8 cellular contexts compared by ENCODE assay signal in the genomic region with DNA sequence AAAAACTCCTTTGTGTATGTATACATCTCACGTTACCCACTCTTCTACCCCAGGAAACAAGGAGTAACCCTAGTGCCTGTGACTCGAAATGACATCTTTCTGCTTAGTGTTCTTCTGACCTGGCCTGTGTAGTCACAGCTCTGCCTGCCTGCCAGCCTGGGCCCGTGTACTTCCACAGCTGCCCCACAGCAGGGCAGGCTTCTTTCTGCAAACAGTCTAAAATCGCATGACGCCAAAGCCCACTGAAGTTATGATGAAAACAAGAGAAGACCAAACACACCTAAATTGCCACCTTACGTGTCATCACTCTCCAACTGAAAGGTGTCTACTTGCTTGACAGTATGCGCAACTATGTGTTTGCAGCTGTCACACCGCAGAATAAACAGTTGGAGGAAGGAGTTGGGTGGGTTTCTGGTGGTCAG. TPM values are rescaled to one million over a fixed set of nuclear protein-coding genes. Genes with fewer than 3 reads are reported as not detected.
DNase-seq lines count a peak whose midpoint lies in the region; ATAC-seq and TF ChIP-seq lines count a peak whose summit lies in the region.

No MANE protein-coding gene starts in this region.

- no peaks in the 10 kb centered on the region for H3K4me1 ChIP-seq in endocrine pancreas (ENCODE audit: control insufficient read depth, insufficient read depth, low read length)
- H3K4me1 ChIP-seq in mesenchymal stem cell (ENCODE audit: control insufficient read depth, insufficient read depth, low read depth, low read length), result peaks cover 7% of the 10 kb centered on the region
- H3K4me1 ChIP-seq in tibial nerve, result peaks cover 0 to 38% (median 2%) of the 10 kb centered on the region in 4 donors

- no peak overlapping the region for H3K18ac ChIP-seq in mesenchymal stem cell (ENCODE audit: low read depth in 1 of 2, low read length in 2 of 2)

- no peak overlapping the region for H2BK15ac ChIP-seq in mesenchymal stem cell (ENCODE audit: low read depth, poor library complexity, severe bottlenecking)

- peak overlapping the region; percentile 80 for H3K4me2 ChIP-seq in mesenchymal stem cell (ENCODE audit: low read length, poor library complexity, severe bottlenecking)

- no peak for ATAC-seq in HG03097 (IDR thresholded peaks at IDR 0.05; ENCODE audit: low FRiP score, unreplicated experiment)

- H3K4ac ChIP-seq in mesenchymal stem cell (ENCODE audit: low read depth in 1 of 2, low read length in 2 of 2), result no peak overlapping the region

- DNase-seq in AG09319 (ENCODE audit: extremely low read depth, low read depth) (no peak), HFF-Myc (ENCODE audit: extremely low read depth, low read depth) (no peak), RWPE1 (ENCODE audit: low spot score) (no peak), mesenchymal stem cell (peak; percentile 67), tibial nerve (ENCODE audit: low spot score in 2 of 2) (peak in 1 of 2 donors; percentile 17), NK-92 (lab: John Stamatoyannopoulos, UW; ENCODE audit: unreplicated experiment) (no peak)

- H3K79me1 ChIP-seq in mesenchymal stem cell (replicated peaks; ENCODE audit: low read length, poor library complexity, severe bottlenecking), result peaks cover 12% of the 10 kb centered on the region

- WGBS in mesenchymal stem cell, result 19% methylated on average over 8 of the region's 8 CpGs
- WGBS in tibial nerve, 2 donors, result 4 to 16% methylated on average over 8 of the region's 8 CpGs

- no peaks in the 10 kb centered on the region for H3K36me3 ChIP-seq in endocrine pancreas (ENCODE audit: control insufficient read depth, insufficient read depth, low read length)
- H3K36me3 ChIP-seq in mesenchymal stem cell (ENCODE audit: control insufficient read depth in 1 of 2, insufficient read depth in 2 of 2, low read depth in 1 of 2, low read length in 2 of 2), result no peaks in the 10 kb centered on the region
- H3K36me3 ChIP-seq in tibial nerve, result no peaks in the 10 kb centered on the region

- no peak overlapping the region for H2BK5ac ChIP-seq in mesenchymal stem cell (ENCODE audit: low read depth, low read length, poor library complexity, severe bottlenecking)

- no peak overlapping the region for H2BK120ac ChIP-seq in mesenchymal stem cell (ENCODE audit: low read depth, low read length)

- CTCF ChIA-PET in RWPE1 (lab: Yijun Ruan, JAX), result interaction anchor here (0.5 to 2.3 kb wide), 3 partner anchors 180 to 225 kb away, joined by 3 to 11 read pairs (median 4); no protein-coding TSS in a partner anchor

- H3K9me3 ChIP-seq in endocrine pancreas (ENCODE audit: control insufficient read depth, low read length) (no peaks in the 10 kb centered on the region), mesenchymal stem cell (ENCODE audit: control insufficient read depth, low read length) (no peaks in the 10 kb centered on the region), tibial nerve (no peaks in the 10 kb centered on the region)

- no peak overlapping the region for H4K91ac ChIP-seq in mesenchymal stem cell (ENCODE audit: low read length)

- H3K4me3 ChIP-seq in HFF-Myc (replicated peaks; ENCODE audit: low read depth, low read length) (peak overlapping the region; percentile 50; the same call in 1 of the 2 replicates), endocrine pancreas (ENCODE audit: control insufficient read depth, insufficient read depth, low read length) (peak overlapping the region; percentile 88), mesenchymal stem cell (ENCODE audit: insufficient read depth in 1 of 2, low read depth in 1 of 2, low read length in 2 of 2) (peak overlapping the region in 1 of 2 experiments; percentile 84), tibial nerve (peak overlapping the region; percentile 76 to 94 (median 84))

- no peak overlapping the region for H3K14ac ChIP-seq in mesenchymal stem cell (ENCODE audit: low read length in 2 of 2)

- TF ChIP-seq POLR2A in tibial nerve (IDR thresholded peaks at IDR 0.05), result peak in 1 of 2 donors; percentile 11

- peak overlapping the region; percentile 71 for H4K8ac ChIP-seq in mesenchymal stem cell (ENCODE audit: low read length)

- TF ChIP-seq EP300 in tibial nerve (IDR thresholded peaks at IDR 0.05), result peak in 1 of 2 donors; percentile 58

- H3K27ac ChIP-seq in RWPE1, result no peak overlapping the region
- H3K27ac ChIP-seq in mesenchymal stem cell (ENCODE audit: low read length, poor library complexity, severe bottlenecking), result no peak overlapping the region
- peak overlapping the region; percentile 81 to 94 (median 86) for H3K27ac ChIP-seq in tibial nerve

- H3K27me3 ChIP-seq in endocrine pancreas (ENCODE audit: control insufficient read depth, insufficient read depth, low read length), result no peaks in the 10 kb centered on the region
- peaks cover 0 to 4% of the 10 kb centered on the region in 2 experiments for H3K27me3 ChIP-seq in mesenchymal stem cell (ENCODE audit: control insufficient read depth in 1 of 2, insufficient read depth in 1 of 2, low read length in 2 of 2)
- no peaks in the 10 kb centered on the region for H3K27me3 ChIP-seq in tibial nerve

- no peak overlapping the region for H2BK12ac ChIP-seq in mesenchymal stem cell (ENCODE audit: low read length in 2 of 2)

- no peak overlapping the region for H3K23ac ChIP-seq in mesenchymal stem cell (ENCODE audit: low read length in 2 of 2)

- H2AFZ ChIP-seq in mesenchymal stem cell (ENCODE audit: low read depth, low read length), result peak overlapping the region; percentile 1

- POLR2A ChIA-PET in RWPE1 (lab: Yijun Ruan, JAX; ENCODE audit: low non-redundant PET), result no interaction called here

- H3K9ac ChIP-seq in endocrine pancreas (ENCODE audit: control insufficient read depth, insufficient read depth, low read length), result no peak overlapping the region
- H3K9ac ChIP-seq in mesenchymal stem cell (ENCODE audit: low read length), result peak overlapping the region; percentile 60

- TF ChIP-seq CTCF in AG09319 (IDR thresholded peaks at IDR 0.05; ENCODE audit: low read depth, low read length) (peak; percentile 32), HFF-Myc (IDR thresholded peaks at IDR 0.05; ENCODE audit: low read depth, low read length, missing control alignments) (no peak), RWPE1 (conservative IDR thresholded peaks at IDR 0.05; ENCODE audit: low read depth) (peak; percentile 32; the same call in 1 of the 2 replicates), tibial nerve (IDR thresholded peaks at IDR 0.05) (peak in 4 of 5 experiments; percentile 16 to 48 (median 26))

- no peak overlapping the region for H2AK5ac ChIP-seq in mesenchymal stem cell (ENCODE audit: low read length, severe bottlenecking)

RNA-seq across cellular contexts. Expression of a gene that starts 1.5 kb away (rescaled TPM):
- polyA plus RNA-seq in mesenchymal stem cell (2013, experiment 1 of 2), result 4.6 TPM
- 4.8 TPM for polyA plus RNA-seq in mesenchymal stem cell (2013, experiment 2 of 2)
- total RNA-seq in tibial nerve, result 10 to 100 TPM; 25.1 to 33.0 (median 30.7) TPM

Comparison
In these comparisons a context has a peak if more than half of its experiments do, and no peak if none do; other contexts are left out.
1. H3K27ac ChIP-seq: peak in tibial nerve (4 of 4); none in RWPE1 (single experiment) and mesenchymal stem cell (single experiment).